In the genomic region with DNA sequence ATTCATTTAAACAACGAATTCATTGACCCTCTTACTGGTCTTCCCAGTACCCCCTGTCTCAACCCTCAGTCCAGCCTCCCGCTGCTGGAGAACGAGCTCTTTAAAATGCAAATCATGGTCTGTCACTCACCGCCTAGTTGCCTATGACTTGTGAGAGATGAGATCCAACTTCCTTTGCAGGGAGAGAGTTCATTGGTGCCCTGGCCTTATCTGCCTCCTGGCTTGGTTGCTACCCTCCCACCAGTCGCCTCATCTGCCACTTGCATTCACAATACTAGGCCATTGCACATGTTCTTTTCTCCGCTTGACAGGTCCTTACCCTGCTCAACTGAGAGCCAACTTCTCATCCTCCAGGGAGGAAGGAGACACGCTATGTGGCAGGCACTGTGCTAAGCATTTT, we compare ENCODE assay signal across 15 cellular contexts.
"Had no signal": no experiment of that assay in that cellular context is flagged by ENCODE, and none has a peak within 500 bp of the region (broad histone marks: within the 10 kb centered on the region; RNA-seq: fewer than 3 reads in every experiment).

No MANE protein-coding gene starts in this region.

- H3K27ac ChIP-seq: adrenal gland, coronary artery, sigmoid colon, upper lobe of left lung had no signal

- H3K36me3 Mint-ChIP-seq: natural killer cell treated with Interleukin-12 subunit alpha and Interleukin-12 subunit beta and Interleukin-15 and Interleukin-18, amount 100 ng/mL, for 72 hours had no signal

- H3K9me3 Mint-ChIP-seq: effector memory CD8-positive, alpha-beta T cell; natural killer cell treated with Interleukin-12 subunit alpha and Interleukin-12 subunit beta and Interleukin-15 and Interleukin-18, amount 100 ng/mL, for 72 hours; stimulated activated naive CD8-positive, alpha-beta T cell treated with anti-CD3 and anti-CD28 coated beads, Interleukin-15, Interleukin-2, amounts not matched to agents 100 ng/mL and 50 ng/mL, for 24 hours had no signal

- ATAC-seq: activated CD4-positive, alpha-beta T cell treated with anti-CD3 and anti-CD28 coated beads for 36 hours; effector memory CD8-positive, alpha-beta T cell; left colon; natural killer cell treated with Interleukin-12 subunit alpha and Interleukin-12 subunit beta and Interleukin-15 and Interleukin-18, amount 100 ng/mL, for 72 hours had no signal

- H3K4me3 Mint-ChIP-seq: activated CD4-positive, alpha-beta T cell treated with anti-CD3 and anti-CD28 coated beads for 36 hours; effector memory CD8-positive, alpha-beta T cell; natural killer cell treated with Interleukin-12 subunit alpha and Interleukin-12 subunit beta and Interleukin-15 and Interleukin-18, amount 100 ng/mL, for 72 hours; stimulated activated naive CD8-positive, alpha-beta T cell treated with anti-CD3 and anti-CD28 coated beads, Interleukin-15, Interleukin-2, amounts not matched to agents 100 ng/mL and 50 ng/mL, for 24 hours had no signal

- DNase-seq: activated CD4-positive, alpha-beta T cell treated with anti-CD3 and anti-CD28 coated beads for 36 hours; activated naive CD4-positive, alpha-beta T cell treated with anti-CD3 and anti-CD28 coated beads, Interleukin-2, amount 50 U/mL, for 16 hours; adrenal gland; central memory CD4-positive, alpha-beta T cell; effector memory CD8-positive, alpha-beta T cell; glutamatergic neuron; left colon; sigmoid colon; stimulated activated CD4-positive, alpha-beta T cell treated with anti-CD3 and anti-CD28 coated beads, Interleukin-12 subunit alpha, Interleukin-12 subunit beta, amount 100 ng/mL, for 4 hours; SW 1271; T-helper 9 cell; upper lobe of left lung had no signal

- H3K27me3 ChIP-seq: adrenal gland, sigmoid colon, upper lobe of left lung had no signal

- H3K4me1 ChIP-seq: adrenal gland, sigmoid colon had no signal

- H3K4me3 ChIP-seq: adrenal gland, coronary artery, sigmoid colon, upper lobe of left lung had no signal

- H3K27ac Mint-ChIP-seq: activated CD4-positive, alpha-beta T cell treated with anti-CD3 and anti-CD28 coated beads for 36 hours; effector memory CD8-positive, alpha-beta T cell; stimulated activated naive CD8-positive, alpha-beta T cell treated with anti-CD3 and anti-CD28 coated beads, Interleukin-15, Interleukin-2, amounts not matched to agents 100 ng/mL and 50 ng/mL, for 24 hours had no signal
